In genomic region chr3:65078748-65079147, GRCh38 we compare ENCODE assay signal across 31 cellular contexts.
"Had no signal": no experiment of that assay in that cellular context is flagged by ENCODE, and none has a peak within 500 bp of the region (broad histone marks: within the 10 kb centered on the region; RNA-seq: fewer than 3 reads in every experiment).

No MANE protein-coding gene starts in this region.

- H3K4me1 ChIP-seq: adrenal gland, body of pancreas had no signal

- ATAC-seq: activated CD4-positive, CD25-positive, alpha-beta regulatory T cell treated with anti-CD3 and anti-CD28 coated beads, Interleukin-2, amount 50 U/mL, for 24 hours; activated CD8-positive, alpha-beta T cell treated with anti-CD3 and anti-CD28 coated beads for 36 hours; activated naive CD8-positive, alpha-beta T cell treated with anti-CD3 and anti-CD28 coated beads, Interleukin-2, amount 50 U/mL, for 24 hours; activated T-cell treated with anti-CD3 and anti-CD28 coated beads, Interleukin-2, amount 50 U/mL, for 4 hours; body of pancreas; esophagus mucosa had no signal

- H3K4me3 Mint-ChIP-seq: activated B cell treated with CpG ODN at 0.5 μM for 24 hours; activated CD8-positive, alpha-beta T cell treated with anti-CD3 and anti-CD28 coated beads for 36 hours; activated naive CD4-positive, alpha-beta T cell treated with anti-CD3 and anti-CD28 coated beads for 36 hours; activated naive CD4-positive, alpha-beta T cell treated with anti-CD3 and anti-CD28 coated beads, Interleukin-2, amount 50 U/mL, for 24 hours; activated naive CD8-positive, alpha-beta T cell treated with anti-CD3 and anti-CD28 coated beads for 36 hours; activated naive CD8-positive, alpha-beta T cell treated with anti-CD3 and anti-CD28 coated beads, Interleukin-2, amount 50 U/mL, for 24 hours; activated T-cell treated with anti-CD3 and anti-CD28 coated beads, Interleukin-2, amount 50 U/mL, for 4 hours; activated T-helper 1 cell treated with anti-CD3 and anti-CD28 coated beads, Interleukin-12 subunit alpha, Interleukin-12 subunit beta, Interleukin-2, Interleukin-4 antibody, amounts not matched to agents 30 ng/mL and 10 ng/mL and 1 ng/mL, durations not matched to agents 14 hours and 24 hours and 36 hours; dendritic cell treated with granulocyte-macrophage colony-stimulating factor and Interleukin-4, amounts not matched to agents 40 ng/mL and 50 ng/mL, for 4 days; endodermal cell had no signal

- H3K27me3 ChIP-seq: adrenal gland, body of pancreas, cardiac muscle cell had no signal

- H3K4me3 ChIP-seq: adrenal gland, body of pancreas, cardiac muscle cell, coronary artery, dorsolateral prefrontal cortex had no signal

- H3K27me3 Mint-ChIP-seq: activated B cell treated with CpG ODN at 0.5 μM for 24 hours; activated CD8-positive, alpha-beta T cell treated with anti-CD3 and anti-CD28 coated beads for 36 hours; activated naive CD4-positive, alpha-beta T cell treated with anti-CD3 and anti-CD28 coated beads, Interleukin-2, amount 50 U/mL, for 24 hours; activated naive CD8-positive, alpha-beta T cell treated with anti-CD3 and anti-CD28 coated beads for 36 hours; activated naive CD8-positive, alpha-beta T cell treated with anti-CD3 and anti-CD28 coated beads, Interleukin-2, amount 50 U/mL, for 24 hours; dendritic cell treated with granulocyte-macrophage colony-stimulating factor and Interleukin-4, amounts not matched to agents 40 ng/mL and 50 ng/mL, for 4 days had no signal

- H3K4me1 Mint-ChIP-seq: activated B cell treated with CpG ODN at 0.5 μM for 24 hours; activated naive CD4-positive, alpha-beta T cell treated with anti-CD3 and anti-CD28 coated beads, Interleukin-2, amount 50 U/mL, for 24 hours; activated naive CD8-positive, alpha-beta T cell treated with anti-CD3 and anti-CD28 coated beads for 36 hours; activated naive CD8-positive, alpha-beta T cell treated with anti-CD3 and anti-CD28 coated beads, Interleukin-2, amount 50 U/mL, for 24 hours had no signal

- H3K9me3 ChIP-seq: adrenal gland, body of pancreas had no signal

- H3K27ac Mint-ChIP-seq: activated B cell treated with CpG ODN at 0.5 μM for 24 hours; activated CD8-positive, alpha-beta T cell treated with anti-CD3 and anti-CD28 coated beads for 36 hours; activated naive CD4-positive, alpha-beta T cell treated with anti-CD3 and anti-CD28 coated beads for 36 hours; activated naive CD4-positive, alpha-beta T cell treated with anti-CD3 and anti-CD28 coated beads, Interleukin-2, amount 50 U/mL, for 24 hours; activated naive CD8-positive, alpha-beta T cell treated with anti-CD3 and anti-CD28 coated beads for 36 hours; activated naive CD8-positive, alpha-beta T cell treated with anti-CD3 and anti-CD28 coated beads, Interleukin-2, amount 50 U/mL, for 24 hours; activated T-helper 1 cell treated with anti-CD3 and anti-CD28 coated beads, Interleukin-12 subunit alpha, Interleukin-12 subunit beta, Interleukin-2, Interleukin-4 antibody, amounts not matched to agents 30 ng/mL and 10 ng/mL and 1 ng/mL, durations not matched to agents 14 hours and 24 hours and 36 hours; activated T-helper 2 cell treated with anti-CD3 and anti-CD28 coated beads, Interferon-gamma antibody, Interleukin-2, Interleukin-4, amounts not matched to agents 10 μg/mL and 5 μg/mL and 100 μg/mL, durations not matched to agents 14 hours and 24 hours and 36 hours; dendritic cell treated with granulocyte-macrophage colony-stimulating factor and Interleukin-4, amounts not matched to agents 40 ng/mL and 50 ng/mL, for 4 days; endodermal cell had no signal

- H3K27ac ChIP-seq: adrenal gland, body of pancreas, cardiac muscle cell, coronary artery, dorsolateral prefrontal cortex, VCaP had no signal

- H3K36me3 Mint-ChIP-seq: activated naive CD4-positive, alpha-beta T cell treated with anti-CD3 and anti-CD28 coated beads, Interleukin-2, amount 50 U/mL, for 24 hours; activated naive CD8-positive, alpha-beta T cell treated with anti-CD3 and anti-CD28 coated beads for 36 hours had no signal

- H3K36me3 ChIP-seq: adrenal gland, cardiac muscle cell had no signal

- DNase-seq: activated B cell treated with CpG ODN at 0.5 μM for 24 hours; activated CD4-positive, alpha-beta T cell treated with anti-CD3 and anti-CD28 coated beads for 48 hours; activated CD4-positive, alpha-beta T cell treated with anti-CD3 and anti-CD28 coated beads, Interleukin-2, amount 50 U/mL, for 1 hour; activated CD4-positive, alpha-beta T cell treated with anti-CD3 and anti-CD28 coated beads, Interleukin-2, amount 50 U/mL, for 48 hours; activated CD8-positive, alpha-beta memory T cell treated with anti-CD3 and anti-CD28 coated beads for 24 hours; activated CD8-positive, alpha-beta T cell treated with anti-CD3 and anti-CD28 coated beads for 36 hours; activated effector memory CD4-positive, alpha-beta T cell treated with anti-CD3 and anti-CD28 coated beads, Interleukin-2, amount 50 U/mL, for 16 hours; activated naive CD4-positive, alpha-beta T cell treated with anti-CD3 and anti-CD28 coated beads for 36 hours; activated naive CD8-positive, alpha-beta T cell treated with anti-CD3 and anti-CD28 coated beads for 36 hours; activated naive CD8-positive, alpha-beta T cell treated with anti-CD3 and anti-CD28 coated beads, Interleukin-2, amount 50 U/mL, for 24 hours; activated T-cell treated with anti-CD3 and anti-CD28 coated beads, Interleukin-2, amount 50 U/mL, for 4 hours; adrenal gland; amygdala; aorta; body of pancreas; central memory CD4-positive, alpha-beta T cell; dorsolateral prefrontal cortex; effector memory CD4-positive, alpha-beta T cell; endodermal cell; foreskin fibroblast; head of caudate nucleus; T-helper 2 cell had no signal
